Comparison of ENCODE assay signal across 15 cellular contexts in genomic region chr1:181094402-181094801, GRCh38. TPM values are rescaled to one million over a fixed set of nuclear protein-coding genes. Genes with fewer than 3 reads are reported as not detected.
DNase-seq lines count a peak whose midpoint lies in the region; ATAC-seq and TF ChIP-seq lines count a peak whose summit lies in the region.
"Had no signal": no experiment of that assay in that cellular context is flagged by ENCODE, and none has a peak within 500 bp of the region (broad histone marks: within the 10 kb centered on the region; RNA-seq: fewer than 3 reads in every experiment).

No MANE protein-coding gene starts in this region.

- H3K4me1 ChIP-seq in lower lobe of right lung = peaks cover 81% of the 10 kb centered on the region
- H3K4me1 ChIP-seq in gastrocnemius medialis = peaks cover 35 to 62% of the 10 kb centered on the region in 2 donors

- ATAC-seq in lower lobe of right lung (no peak), gastrocnemius medialis (no peak), GM19324 (IDR thresholded peaks at IDR 0.05; ENCODE audit: low FRiP score, unreplicated experiment) (no peak)
- ATAC-seq in effector memory CD8-positive, alpha-beta T cell (replicated peaks) = no peak

- in situ Hi-C loops in gastrocnemius medialis (cut with MboI; ENCODE audit: low sequenced_read_pairs in 4 of 4) = no loop called here

- no peaks in the 10 kb centered on the region for H3K9me3 ChIP-seq in lower lobe of right lung
- no peaks in the 10 kb centered on the region for H3K9me3 ChIP-seq in gastrocnemius medialis
- H3K9me3 ChIP-seq: Peyer's patch had no signal

- TF ChIP-seq POLR2A in GM19193 (IDR thresholded peaks at IDR 0.05; ENCODE audit: extremely low read depth, insufficient read depth, insufficient read length) (peak; percentile 7), gastrocnemius medialis (IDR thresholded peaks at IDR 0.05) (no peak)

- H3K27me3 Mint-ChIP-seq in activated T-helper 1 cell treated with anti-CD3 and anti-CD28 coated beads, Interleukin-12 subunit alpha, Interleukin-12 subunit beta, Interleukin-2, Interleukin-4 antibody, amounts not matched to agents 30 ng/mL and 10 ng/mL and 1 ng/mL, durations not matched to agents 14 hours and 24 hours and 36 hours (ENCODE audit: insufficient read depth) = peaks cover 1% of the 10 kb centered on the region
- no peaks in the 10 kb centered on the region for H3K27me3 Mint-ChIP-seq in effector memory CD8-positive, alpha-beta T cell
- H3K27me3 Mint-ChIP-seq: activated CD4-positive, alpha-beta memory T cell treated with anti-CD3 and anti-CD28 coated beads, Interleukin-2, amount 10 ng/mL, durations not matched to agents 7 days and 5 days had no signal

- TF ChIP-seq CTCF in lower lobe of right lung (IDR thresholded peaks at IDR 0.05) (no peak), gastrocnemius medialis (IDR thresholded peaks at IDR 0.05 in 4 of 5, conservative IDR thresholded peaks at IDR 0.05 in 1 of 5) (no peak)

- no peak for DNase-seq in activated T-helper 1 cell treated with anti-CD3 and anti-CD28 coated beads, Interleukin-12 subunit alpha, Interleukin-12 subunit beta, Interleukin-2, Interleukin-4 antibody, amounts not matched to agents 30 ng/mL and 10 ng/mL and 1 ng/mL, durations not matched to agents 14 hours and 24 hours and 36 hours (ENCODE audit: low spot score)
- DNase-seq in lower lobe of right lung = no peak
- no peak for DNase-seq in gastrocnemius medialis
- DNase-seq in effector memory CD8-positive, alpha-beta T cell = no peak
- no peak for DNase-seq in mucosa of gallbladder (ENCODE audit: low spot score)
- DNase-seq in hippocampal formation (lab: John Stamatoyannopoulos, UW) = no peak
- DNase-seq: activated CD4-positive, alpha-beta memory T cell treated with anti-CD3 and anti-CD28 coated beads, Interleukin-2, amount 10 ng/mL, durations not matched to agents 7 days and 5 days; GF-D8; NCI-H1105 treated with DMSO at 0.1 percent for 48 hours; NCI-H510A treated with DMSO at 0.1 percent for 48 hours; Peyer's patch; T-helper 9 cell had no signal

- H3K27ac ChIP-seq in lower lobe of right lung (peak overlapping the region; percentile 48), gastrocnemius medialis (peak overlapping the region; percentile 56 to 89 (median 68))

- H3K36me3 ChIP-seq in lower lobe of right lung (peaks cover 12% of the 10 kb centered on the region), gastrocnemius medialis (peaks cover 0 to 3% of the 10 kb centered on the region in 2 donors)
- H3K36me3 ChIP-seq: Peyer's patch had no signal

- peak overlapping the region; percentile 29 for H3K4me3 Mint-ChIP-seq in activated T-helper 1 cell treated with anti-CD3 and anti-CD28 coated beads, Interleukin-12 subunit alpha, Interleukin-12 subunit beta, Interleukin-2, Interleukin-4 antibody, amounts not matched to agents 30 ng/mL and 10 ng/mL and 1 ng/mL, durations not matched to agents 14 hours and 24 hours and 36 hours
- no peak overlapping the region for H3K4me3 Mint-ChIP-seq in effector memory CD8-positive, alpha-beta T cell
- H3K4me3 Mint-ChIP-seq: activated CD4-positive, alpha-beta memory T cell treated with anti-CD3 and anti-CD28 coated beads, Interleukin-2, amount 10 ng/mL, durations not matched to agents 7 days and 5 days; CD14-positive monocyte had no signal

- no peaks in the 10 kb centered on the region for H3K9me3 Mint-ChIP-seq in activated T-helper 1 cell treated with anti-CD3 and anti-CD28 coated beads, Interleukin-12 subunit alpha, Interleukin-12 subunit beta, Interleukin-2, Interleukin-4 antibody, amounts not matched to agents 30 ng/mL and 10 ng/mL and 1 ng/mL, durations not matched to agents 14 hours and 24 hours and 36 hours
- H3K9me3 Mint-ChIP-seq in effector memory CD8-positive, alpha-beta T cell = no peaks in the 10 kb centered on the region
- H3K9me3 Mint-ChIP-seq: activated CD4-positive, alpha-beta memory T cell treated with anti-CD3 and anti-CD28 coated beads, Interleukin-2, amount 10 ng/mL, durations not matched to agents 7 days and 5 days; CD14-positive monocyte had no signal

- intact Hi-C loops in activated T-helper 1 cell treated with anti-CD3 and anti-CD28 coated beads, Interleukin-12 subunit alpha, Interleukin-12 subunit beta, Interleukin-2, Interleukin-4 antibody, amounts not matched to agents 30 ng/mL and 10 ng/mL and 1 ng/mL, durations not matched to agents 14 hours and 24 hours and 36 hours (cut with micrococcal nuclease) = loop anchor here (5.0 to 10.0 kb wide), 3 partner anchors 300 to 1520 kb away; partner anchors contain the start of gene ACBD6
- intact Hi-C loops in lower lobe of right lung (cut with DNase I) = no loop called here
- intact Hi-C loops in gastrocnemius medialis (cut with DNase I; ENCODE audit: low total_unique reads) = no loop called here

- no peak overlapping the region for H3K27ac Mint-ChIP-seq in activated T-helper 1 cell treated with anti-CD3 and anti-CD28 coated beads, Interleukin-12 subunit alpha, Interleukin-12 subunit beta, Interleukin-2, Interleukin-4 antibody, amounts not matched to agents 30 ng/mL and 10 ng/mL and 1 ng/mL, durations not matched to agents 14 hours and 24 hours and 36 hours
- H3K27ac Mint-ChIP-seq in effector memory CD8-positive, alpha-beta T cell = no peak overlapping the region
- H3K27ac Mint-ChIP-seq: activated CD4-positive, alpha-beta memory T cell treated with anti-CD3 and anti-CD28 coated beads, Interleukin-2, amount 10 ng/mL, durations not matched to agents 7 days and 5 days; CD14-positive monocyte had no signal

- H3K36me3 Mint-ChIP-seq in activated T-helper 1 cell treated with anti-CD3 and anti-CD28 coated beads, Interleukin-12 subunit alpha, Interleukin-12 subunit beta, Interleukin-2, Interleukin-4 antibody, amounts not matched to agents 30 ng/mL and 10 ng/mL and 1 ng/mL, durations not matched to agents 14 hours and 24 hours and 36 hours (ENCODE audit: low read depth) = peaks cover 59% of the 10 kb centered on the region
- peaks cover 33% of the 10 kb centered on the region for H3K36me3 Mint-ChIP-seq in effector memory CD8-positive, alpha-beta T cell (ENCODE audit: insufficient read depth)

- no peak overlapping the region for H3K4me3 ChIP-seq in lower lobe of right lung
- no peak overlapping the region for H3K4me3 ChIP-seq in gastrocnemius medialis
- H3K4me3 ChIP-seq: Peyer's patch had no signal

- H3K27me3 ChIP-seq in lower lobe of right lung (ENCODE audit: low read depth) (no peaks in the 10 kb centered on the region), gastrocnemius medialis (no peaks in the 10 kb centered on the region)
- H3K27me3 ChIP-seq: Peyer's patch had no signal

- peaks cover 79% of the 10 kb centered on the region for H3K4me1 Mint-ChIP-seq in activated T-helper 1 cell treated with anti-CD3 and anti-CD28 coated beads, Interleukin-12 subunit alpha, Interleukin-12 subunit beta, Interleukin-2, Interleukin-4 antibody, amounts not matched to agents 30 ng/mL and 10 ng/mL and 1 ng/mL, durations not matched to agents 14 hours and 24 hours and 36 hours (ENCODE audit: low read depth)
- H3K4me1 Mint-ChIP-seq in effector memory CD8-positive, alpha-beta T cell (ENCODE audit: low read depth in 2 of 2) = peaks cover 34 to 44% of the 10 kb centered on the region in 2 donors

RNA-seq across cellular contexts. Expression of gene IER5, which starts 5.9 kb away (rescaled TPM):
- 59.4 and 61.5 TPM in 2 replicates for total RNA-seq in activated T-helper 1 cell treated with anti-CD3 and anti-CD28 coated beads, Interleukin-12 subunit alpha, Interleukin-12 subunit beta, Interleukin-2, Interleukin-4 antibody, amounts not matched to agents 30 ng/mL and 10 ng/mL and 1 ng/mL, durations not matched to agents 14 hours and 24 hours and 36 hours
- total RNA-seq in lower lobe of right lung = 33.2 TPM
- total RNA-seq in gastrocnemius medialis = 10 to 100 TPM; 18.7 to 39.8 (median 26.1) TPM
- total RNA-seq in mucosa of gallbladder = 13.9 TPM
